Comparison of ENCODE assay signal across 16 cellular contexts in genomic region chr7:129574487-129574886, GRCh38. TPM values are rescaled to one million over a fixed set of nuclear protein-coding genes. Genes with fewer than 3 reads are reported as not detected.
DNase-seq lines count a peak whose midpoint lies in the region; ATAC-seq, FAIRE-seq and TF ChIP-seq lines count a peak whose summit lies in the region.
"Had no signal": no experiment of that assay in that cellular context is flagged by ENCODE, and none has a peak within 500 bp of the region (broad histone marks: within the 10 kb centered on the region; RNA-seq: fewer than 3 reads in every experiment).

No MANE protein-coding gene starts in this region.

- peaks cover 23% of the 10 kb centered on the region for H3K9me3 Mint-ChIP-seq in WTC11
- H3K9me3 Mint-ChIP-seq: natural killer cell treated with Interleukin-12 subunit alpha and Interleukin-12 subunit beta and Interleukin-15 and Interleukin-18, amount 100 ng/mL, for 72 hours had no signal

- ATAC-seq in gastrocnemius medialis: peak; percentile 74
- ATAC-seq in WTC11: no peak
- ATAC-seq: natural killer cell treated with Interleukin-12 subunit alpha and Interleukin-12 subunit beta and Interleukin-15 and Interleukin-18, amount 100 ng/mL, for 72 hours had no signal

- H3K9me3 ChIP-seq in gastrocnemius medialis: no peaks in the 10 kb centered on the region

- DNase-seq in DMS53 (lab: John Stamatoyannopoulos, UW): peak; percentile 56
- no peak for DNase-seq in DMS53 treated with DMSO at 0.1 percent for 48 hours (lab: John Stamatoyannopoulos, UW; ENCODE audit: unreplicated experiment)
- DNase-seq in RKO (ENCODE audit: low spot score): peak; percentile 47
- peak; percentile 88 for DNase-seq in fibroblast of pulmonary artery (ENCODE audit: low read depth)
- peak in 1 of 2 donors; percentile 22 for DNase-seq in gastrocnemius medialis
- DNase-seq in WTC11 (ENCODE audit: low spot score): no peak
- no peak for DNase-seq in GM12892 (ENCODE audit: insufficient read length)
- no peak for DNase-seq in T-helper 9 cell
- DNase-seq: activated B cell treated with CpG ODN at 0.5 μM for 24 hours, aorta, kidney glomerular epithelial cell, NCI-H345, spleen, transverse colon had no signal

- H3K36me3 ChIP-seq in gastrocnemius medialis: no peaks in the 10 kb centered on the region
- H3K36me3 ChIP-seq: spleen, transverse colon had no signal

- TF ChIP-seq CTCF in fibroblast of pulmonary artery (IDR thresholded peaks at IDR 0.05; ENCODE audit: low read length, missing control alignments) (no peak), gastrocnemius medialis (IDR thresholded peaks at IDR 0.05 in 4 of 5, conservative IDR thresholded peaks at IDR 0.05 in 1 of 5) (no peak), WTC11 (IDR thresholded peaks at IDR 0.05) (no peak)

- H3K4me3 ChIP-seq in fibroblast of pulmonary artery (replicated peaks; ENCODE audit: low read depth, low read length) (no peak overlapping the region), gastrocnemius medialis (no peak overlapping the region)
- H3K4me3 ChIP-seq: spleen, transverse colon had no signal

- in situ Hi-C loops in gastrocnemius medialis (cut with MboI; ENCODE audit: low sequenced_read_pairs in 4 of 4): no loop called here

- H3K4me1 Mint-ChIP-seq in WTC11: no peaks in the 10 kb centered on the region
- H3K4me1 Mint-ChIP-seq: activated B cell treated with CpG ODN at 0.5 μM for 24 hours had no signal

- no peak for FAIRE-seq in GM12892 (lab: Jason Lieb, UNC)

- H3K36me3 Mint-ChIP-seq in WTC11: peaks cover 13% of the 10 kb centered on the region

- peak overlapping the region in 1 of 4 donors; percentile 31 for H3K27ac ChIP-seq in gastrocnemius medialis
- H3K27ac ChIP-seq: 22Rv1, spleen, transverse colon had no signal

- POLR2A ChIA-PET in WTC11 (lab: Charles Lee): no interaction called here

- H3K4me3 Mint-ChIP-seq in WTC11: no peak overlapping the region
- H3K4me3 Mint-ChIP-seq: activated B cell treated with CpG ODN at 0.5 μM for 24 hours; natural killer cell treated with Interleukin-12 subunit alpha and Interleukin-12 subunit beta and Interleukin-15 and Interleukin-18, amount 100 ng/mL, for 72 hours had no signal

- intact Hi-C loops in gastrocnemius medialis (cut with DNase I; ENCODE audit: low total_unique reads): no loop called here

- no peaks in the 10 kb centered on the region for H3K27me3 ChIP-seq in gastrocnemius medialis
- H3K27me3 ChIP-seq: spleen, transverse colon had no signal

- no peak overlapping the region for H3K27ac Mint-ChIP-seq in WTC11
- H3K27ac Mint-ChIP-seq: activated B cell treated with CpG ODN at 0.5 μM for 24 hours; natural killer cell treated with Interleukin-12 subunit alpha and Interleukin-12 subunit beta and Interleukin-15 and Interleukin-18, amount 100 ng/mL, for 72 hours had no signal

- CTCF ChIA-PET in WTC11 (lab: Charles Lee): no interaction called here

- TF ChIP-seq POLR2A in gastrocnemius medialis (IDR thresholded peaks at IDR 0.05) (no peak), GM12892 (IDR thresholded peaks at IDR 0.05; ENCODE audit: low read depth, low read length) (no peak)

- no peaks in the 10 kb centered on the region for H3K27me3 Mint-ChIP-seq in WTC11 (ENCODE audit: low read depth)

- peaks cover 0 to 8% of the 10 kb centered on the region in 2 donors for H3K4me1 ChIP-seq in gastrocnemius medialis
- H3K4me1 ChIP-seq: spleen had no signal

TF ChIP-seq in WTC11, 78 proteins besides CTCF, POLR2A, EP300 and RAD21:
- TF ChIP-seq ATF1 (CRISPR knock-in tag; IDR thresholded peaks at IDR 0.05) (no peak), ZNF671 (CRISPR knock-in tag; IDR thresholded peaks at IDR 0.05) (no peak), SOX15 (CRISPR knock-in tag; IDR thresholded peaks at IDR 0.05) (no peak), PRDM15 (CRISPR knock-in tag; IDR thresholded peaks at IDR 0.05) (no peak)

RNA-seq across cellular contexts. Expression of gene NRF1, which starts 37.0 kb away (rescaled TPM):
- total RNA-seq in gastrocnemius medialis: 10 to 100 TPM; 11.3 to 26.3 (median 18.0) TPM
- 16.4 to 18.3 TPM (median 16.4 TPM) in 3 replicates for total RNA-seq in WTC11 (2021)
- 7.6 TPM for polyA plus RNA-seq in GM12892 (2012; ENCODE audit: missing spikeins)

Comparison
In these comparisons a context has a peak if more than half of its experiments do, and no peak if none do; other contexts are left out.
1. DNase-seq: peak in DMS53 (single experiment), RKO (single experiment) and fibroblast of pulmonary artery (single experiment); none in DMS53 treated with DMSO at 0.1 percent for 48 hours (single experiment), WTC11 (single experiment), GM12892 (single experiment) and T-helper 9 cell (single experiment).